ENCODE assay signal across 9 cellular contexts in genomic region chr2:5693288-5694015, GRCh38. TPM values are rescaled to one million over a fixed set of nuclear protein-coding genes. Genes with fewer than 3 reads are reported as not detected.
DNase-seq lines count a peak whose midpoint lies in the region; ATAC-seq and TF ChIP-seq lines count a peak whose summit lies in the region.
"Had no signal": no experiment of that assay in that cellular context is flagged by ENCODE, and none has a peak within 500 bp of the region (broad histone marks: within the 10 kb centered on the region; RNA-seq: fewer than 3 reads in every experiment).

No MANE protein-coding gene starts in this region.

- peaks cover 53 to 72% (median 61%) of the 10 kb centered on the region in 5 donors for H3K27me3 Mint-ChIP-seq in naive thymus-derived CD4-positive, alpha-beta T cell

- peak overlapping the region in 6 of 10 donors; percentile 22 to 59 (median 47) for H3K4me3 Mint-ChIP-seq in naive thymus-derived CD4-positive, alpha-beta T cell

- H3K36me3 ChIP-seq in HUES48 (ENCODE audit: control insufficient read depth, insufficient read depth, low read length) (no peaks in the 10 kb centered on the region), esophagus squamous epithelium (no peaks in the 10 kb centered on the region)
- no peaks in the 10 kb centered on the region for H3K36me3 ChIP-seq in naive thymus-derived CD4-positive, alpha-beta T cell (ENCODE audit: control insufficient read depth in 2 of 3, insufficient read depth in 3 of 3, low read length in 3 of 3)

- H3K4me3 ChIP-seq in HUES48 (ENCODE audit: low read depth, low read length), result peak overlapping the region; percentile 90
- H3K4me3 ChIP-seq in naive thymus-derived CD4-positive, alpha-beta T cell (ENCODE audit: low read length), result no peak overlapping the region
- H3K4me3 ChIP-seq in esophagus squamous epithelium, result peak overlapping the region in 2 of 4 donors; percentile 4 to 48

- POLR2A ChIA-PET in naive thymus-derived CD4-positive, alpha-beta T cell (lab: Charles Lee), result no interaction called here

- 11 to 25% methylated on average over 21 to 30 of the region's 95 CpGs for WGBS in esophagus squamous epithelium, 2 donors

- TF ChIP-seq CTCF in esophagus squamous epithelium (IDR thresholded peaks at IDR 0.05), result no peak

- intact Hi-C loops in naive thymus-derived CD4-positive, alpha-beta T cell (cut with micrococcal nuclease), result no loop called here
- intact Hi-C loops in esophagus squamous epithelium (cut with DNase I), result no loop called here

- peak overlapping the region; percentile 91 for H3K9ac ChIP-seq in HUES48 (ENCODE audit: low read depth, low read length)

- CTCF ChIA-PET in naive thymus-derived CD4-positive, alpha-beta T cell (lab: Charles Lee), result no interaction called here

- H3K9me3 Mint-ChIP-seq in naive thymus-derived CD4-positive, alpha-beta T cell, result peaks cover 0 to 19% (median 4%) of the 10 kb centered on the region in 11 donors

- H3K36me3 Mint-ChIP-seq in naive thymus-derived CD4-positive, alpha-beta T cell, result peaks cover 0 to 12% (median 0%) of the 10 kb centered on the region in 5 donors

- DNase-seq in COLO668 (lab: John Stamatoyannopoulos, UW; ENCODE audit: unreplicated experiment) (peak; percentile 69), astrocyte of the hippocampus (ENCODE audit: low read depth, low spot score) (peak; percentile 73), esophagus squamous epithelium (lab: John Stamatoyannopoulos, UW) (no peak), Kasumi-1 (lab: John Stamatoyannopoulos, UW) (no peak), G401 (ENCODE audit: low spot score) (no peak)
- no peak for DNase-seq in naive thymus-derived CD4-positive, alpha-beta T cell

- peaks cover 22% of the 10 kb centered on the region for H3K4me1 ChIP-seq in HUES48 (ENCODE audit: control insufficient read depth, insufficient read depth, low read length)
- H3K4me1 ChIP-seq in naive thymus-derived CD4-positive, alpha-beta T cell (ENCODE audit: control insufficient read depth in 2 of 2, insufficient read depth in 2 of 2, low read length in 2 of 2), result no peaks in the 10 kb centered on the region
- peaks cover 21 to 54% (median 23%) of the 10 kb centered on the region in 3 donors for H3K4me1 ChIP-seq in esophagus squamous epithelium

- TF ChIP-seq POLR2A in esophagus squamous epithelium (IDR thresholded peaks at IDR 0.05), result no peak

- H3K27me3 ChIP-seq in HUES48 (ENCODE audit: control insufficient read depth, insufficient read depth, low read length) (peaks cover 5% of the 10 kb centered on the region; the same call in 1 of the 2 replicates), esophagus squamous epithelium (peaks cover 13 to 98% (median 36%) of the 10 kb centered on the region in 4 donors)
- peaks cover 0 to 14% of the 10 kb centered on the region in 2 donors for H3K27me3 ChIP-seq in naive thymus-derived CD4-positive, alpha-beta T cell (ENCODE audit: control insufficient read depth in 2 of 2, insufficient read depth in 2 of 2, low read length in 2 of 2)

- H3K27ac Mint-ChIP-seq in naive thymus-derived CD4-positive, alpha-beta T cell, result peak overlapping the region in 1 of 9 donors; percentile 76

- ATAC-seq in naive thymus-derived CD4-positive, alpha-beta T cell, result no peak
- no peak for ATAC-seq in GM21619 (IDR thresholded peaks at IDR 0.05; ENCODE audit: unreplicated experiment)

- peaks cover 6 to 32% (median 26%) of the 10 kb centered on the region in 7 donors for H3K4me1 Mint-ChIP-seq in naive thymus-derived CD4-positive, alpha-beta T cell

- no peaks in the 10 kb centered on the region for H3K9me3 ChIP-seq in HUES48 (ENCODE audit: control insufficient read depth, insufficient read depth, low read length)
- H3K9me3 ChIP-seq in naive thymus-derived CD4-positive, alpha-beta T cell (ENCODE audit: control insufficient read depth in 2 of 3, low read length in 3 of 3), result no peaks in the 10 kb centered on the region
- no peaks in the 10 kb centered on the region for H3K9me3 ChIP-seq in esophagus squamous epithelium

- H3K27ac ChIP-seq in HUES48 (ENCODE audit: low read depth, low read length) (peak overlapping the region; percentile 96), esophagus squamous epithelium (no peak overlapping the region)
- H3K27ac ChIP-seq in naive thymus-derived CD4-positive, alpha-beta T cell (ENCODE audit: low read depth, low read length), result no peak overlapping the region

- in situ Hi-C loops in G401 (cut with HindIII; ENCODE audit: low sequenced_read_pairs), result no loop called here

RNA-seq across cellular contexts. Expression of gene SOX11, which starts 1.3 kb away (rescaled TPM):
- total RNA-seq in naive thymus-derived CD4-positive, alpha-beta T cell, result not detected
- polyA plus RNA-seq in naive thymus-derived CD4-positive, alpha-beta T cell, result not detected
- not detected for total RNA-seq in esophagus squamous epithelium
- not detected in 2 replicates for total RNA-seq in G401 (2014; rRNA removed; shearing (Covaris generic))
- total RNA-seq: lung microvascular endothelial cell had no signal

Comparison
In these comparisons a context has a peak if more than half of its experiments do, and no peak if none do; other contexts are left out.
1. DNase-seq: peak in COLO668 (single experiment) and astrocyte of the hippocampus (single experiment); none in naive thymus-derived CD4-positive, alpha-beta T cell (0 of 9), esophagus squamous epithelium (single experiment), Kasumi-1 (0 of 2) and G401 (single experiment).